Comparison of ENCODE assay signal across 8 cellular contexts in genomic region chr12:109462868-109463692, GRCh38. TPM values are rescaled to one million over a fixed set of nuclear protein-coding genes. Genes with fewer than 3 reads are reported as not detected.
DNase-seq lines count a peak whose midpoint lies in the region; ATAC-seq lines count a peak whose summit lies in the region.

No MANE protein-coding gene starts in this region.

- H3K27ac ChIP-seq in cingulate gyrus (ENCODE audit: low read depth, low read length) (peak overlapping the region; percentile 86), substantia nigra (ENCODE audit: low read depth, low read length, poor library complexity, severe bottlenecking) (peak overlapping the region; percentile 88)

- ATAC-seq in left lobe of liver (peak; percentile 59), HG02571 (IDR thresholded peaks at IDR 0.05; ENCODE audit: unreplicated experiment) (no peak), GM19395 (IDR thresholded peaks at IDR 0.05; ENCODE audit: unreplicated experiment) (no peak)

- peak; percentile 98 for DNase-seq in EL
- peak; percentile 71 for DNase-seq in NOMO-1 treated with DMSO at 0.1 percent for 48 hours (lab: John Stamatoyannopoulos, UW; ENCODE audit: unreplicated experiment)
- DNase-seq in left lobe of liver (ENCODE audit: low spot score), result peak; percentile 56
- peak in 13 of 49 donors; percentile 3 to 54 (median 13) for DNase-seq in substantia nigra (lab: John Stamatoyannopoulos, UW)
- DNase-seq in RKO (ENCODE audit: low spot score), result no peak

RNA-seq across cellular contexts. Expression of gene KCTD10, which starts 14.0 kb away (rescaled TPM):
- total RNA-seq in left lobe of liver, result 7.0 TPM

RNA-seq across cellular contexts. Expression of gene UBE3B, which starts 14.4 kb away (rescaled TPM):
- total RNA-seq in left lobe of liver, result 19.2 TPM
